ENCODE assay signal across 10 cellular contexts in the genomic region with DNA sequence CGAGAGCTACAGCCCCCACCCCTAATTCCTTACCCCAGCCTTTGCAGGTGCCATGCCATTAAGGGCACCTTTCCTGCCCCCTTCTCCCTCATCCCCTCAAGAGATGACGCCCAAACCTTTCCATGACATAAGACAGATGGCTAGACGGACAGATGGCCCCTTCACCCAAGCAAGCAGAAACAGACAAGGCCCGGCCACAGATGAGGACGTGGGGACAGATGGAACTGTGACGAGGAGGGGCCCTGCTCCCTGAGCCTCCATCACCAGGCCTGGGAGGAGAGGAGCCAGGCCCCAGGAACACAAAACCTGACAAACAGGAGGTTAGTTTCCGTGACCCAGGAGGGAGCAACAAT. TPM values are rescaled to one million over a fixed set of nuclear protein-coding genes. Genes with fewer than 3 reads are reported as not detected.
DNase-seq lines count a peak whose midpoint lies in the region; ATAC-seq, FAIRE-seq and TF ChIP-seq lines count a peak whose summit lies in the region.
"Had no signal": no experiment of that assay in that cellular context is flagged by ENCODE, and none has a peak within 500 bp of the region (broad histone marks: within the 10 kb centered on the region; RNA-seq: fewer than 3 reads in every experiment).

No MANE protein-coding gene starts in this region.

- H3K27ac ChIP-seq in MM.1S (ENCODE audit: low read length) (no peak overlapping the region), ascending aorta (peak overlapping the region; percentile 81 to 83), kidney (ENCODE audit: low read depth in 2 of 2, low read length in 2 of 2) (peak overlapping the region in 1 of 2 donors; percentile 3), stomach (peak overlapping the region; percentile 72 to 88 (median 82))

- TF ChIP-seq EP300 in stomach (IDR thresholded peaks at IDR 0.05): no peak

- H3K4me1 ChIP-seq in MM.1S (ENCODE audit: low read length) (0 out of 2 replicates have a peak, but pooled peaks cover 3% of the 10 kb centered on the region), ascending aorta (peaks cover 4 to 38% of the 10 kb centered on the region in 2 donors), kidney (ENCODE audit: control insufficient read depth in 1 of 2, insufficient read depth in 1 of 2, low read depth in 1 of 2, low read length in 2 of 2) (peaks cover 4 to 16% of the 10 kb centered on the region in 2 donors), stomach (peaks cover 34 to 86% (median 58%) of the 10 kb centered on the region in 4 donors)

- H3K4me2 ChIP-seq in MM.1S (ENCODE audit: low read depth, low read length): peak overlapping the region; percentile 58; the same call in 1 of the 2 replicates

- peaks cover 71% of the 10 kb centered on the region for H3K27me3 ChIP-seq in MM.1S (replicated peaks; ENCODE audit: insufficient read depth, low read length)
- no peaks in the 10 kb centered on the region for H3K27me3 ChIP-seq in ascending aorta
- H3K27me3 ChIP-seq in stomach: no peaks in the 10 kb centered on the region

- FAIRE-seq in kidney (lab: Jason Lieb, UNC): no peak

- peak overlapping the region; percentile 57; the same call in 1 of the 2 replicates for H2AFZ ChIP-seq in MM.1S (ENCODE audit: low read length)

- ATAC-seq in HG03457 (IDR thresholded peaks at IDR 0.05; ENCODE audit: unreplicated experiment): no peak

- no peak overlapping the region for H3K9ac ChIP-seq in MM.1S (ENCODE audit: low read length)
- peak overlapping the region in 1 of 2 donors; percentile 7 for H3K9ac ChIP-seq in kidney (ENCODE audit: low read length in 2 of 2)

- 28 to 44% (median 32%) methylated on average over 7 of the region's 7 CpGs for WGBS in stomach, 5 donors

- H3K79me2 ChIP-seq in MM.1S (ENCODE audit: low read length): no peaks in the 10 kb centered on the region

- DNase-seq in MM.1S: no peak
- DNase-seq in ascending aorta (ENCODE audit: low spot score in 2 of 2): no peak
- DNase-seq in kidney: no peak
- DNase-seq in stomach: no peak
- no peak for DNase-seq in SHP77 (lab: John Stamatoyannopoulos, UW)
- DNase-seq in RKO (ENCODE audit: low spot score): no peak
- DNase-seq in NAMALWA (ENCODE audit: low spot score): no peak
- DNase-seq: NCI-H526 treated with DMSO at 0.1 percent for 48 hours had no signal

- H4K20me1 ChIP-seq in MM.1S (ENCODE audit: insufficient read depth, low read length): no peaks in the 10 kb centered on the region

- H3K9me3 ChIP-seq in MM.1S (replicated peaks; ENCODE audit: insufficient read depth, low read length): no peaks in the 10 kb centered on the region
- H3K9me3 ChIP-seq in ascending aorta: no peaks in the 10 kb centered on the region
- H3K9me3 ChIP-seq in kidney (ENCODE audit: control insufficient read depth in 1 of 2, low read length in 2 of 2): no peaks in the 10 kb centered on the region
- H3K9me3 ChIP-seq in stomach: no peaks in the 10 kb centered on the region

- no peaks in the 10 kb centered on the region for H3K9me2 ChIP-seq in MM.1S (replicated peaks; ENCODE audit: insufficient read depth, low read length)

- H3F3A ChIP-seq in MM.1S (ENCODE audit: insufficient read depth, low read length): no peaks in the 10 kb centered on the region

- TF ChIP-seq CTCF in MM.1S (IDR thresholded peaks at IDR 0.05; ENCODE audit: low read length) (no peak), ascending aorta (IDR thresholded peaks at IDR 0.05) (no peak), kidney (IDR thresholded peaks at IDR 0.05; ENCODE audit: borderline replicate concordance, extremely low read depth, insufficient read depth) (no peak), stomach (IDR thresholded peaks at IDR 0.05) (no peak)

- no peak for TF ChIP-seq POLR2A in stomach (IDR thresholded peaks at IDR 0.05)

- intact Hi-C loops in ascending aorta (cut with DNase I): loop anchor here (10.0 kb wide), 1 partner anchor 395 kb away; no protein-coding TSS in a partner anchor
- intact Hi-C loops in kidney (cut with DNase I): no loop called here
- intact Hi-C loops in stomach (cut with DNase I; ENCODE audit: low total_unique reads): loop anchor here (5.0 kb wide), 1 partner anchor 123 kb away; no protein-coding TSS in a partner anchor

- H3K4me3 ChIP-seq in MM.1S (ENCODE audit: low read length): 0 out of 2 replicates have a peak overlapping the region, but pooled peaks have one; percentile 3
- H3K4me3 ChIP-seq in ascending aorta: peak overlapping the region; percentile 46 to 55
- H3K4me3 ChIP-seq in kidney (ENCODE audit: low read length in 2 of 2): peak overlapping the region; percentile 45 to 49
- peak overlapping the region in 3 of 4 donors; percentile 26 to 29 (median 26) for H3K4me3 ChIP-seq in stomach

- H3K36me3 ChIP-seq in MM.1S (replicated peaks; ENCODE audit: insufficient read depth, low read length): no peaks in the 10 kb centered on the region
- H3K36me3 ChIP-seq in ascending aorta: peaks cover 12 to 22% of the 10 kb centered on the region in 2 donors
- H3K36me3 ChIP-seq in kidney (ENCODE audit: control insufficient read depth in 1 of 2, insufficient read depth in 2 of 2, low read length in 2 of 2): no peaks in the 10 kb centered on the region
- H3K36me3 ChIP-seq in stomach: peaks cover 0 to 30% (median 10%) of the 10 kb centered on the region in 4 donors

RNA-seq across cellular contexts. Expression of gene PEF1, which starts 24.7 kb away (rescaled TPM):
- total RNA-seq in ascending aorta: 340 TPM
- total RNA-seq in kidney: 69.0 TPM
- polyA plus RNA-seq in kidney (ENCODE audit: insufficient read depth, low read depth, low replicate concordance): 120 TPM
- 10 to 100 TPM; 19.7 to 91.0 (median 69.6) TPM for total RNA-seq in stomach
- polyA plus RNA-seq in stomach: 10 to 100 TPM; 54.7 to 71.9 (median 62.7) TPM

RNA-seq across cellular contexts. Expression of gene COL16A1, which starts 34.4 kb away (rescaled TPM):
- 339 TPM for total RNA-seq in ascending aorta
- 29.0 TPM for total RNA-seq in kidney
- polyA plus RNA-seq in kidney (ENCODE audit: insufficient read depth, low read depth, low replicate concordance): 9.2 TPM
- 100 to 1,000 TPM in 3 of 5 donors, 10 to 100 TPM in 2; 64.2 to 127 (median 118) TPM for total RNA-seq in stomach
- 10 to 100 TPM; 19.8 to 27.4 (median 24.7) TPM for polyA plus RNA-seq in stomach

RNA-seq across cellular contexts. Expression of gene HCRTR1, which starts 51.9 kb away (rescaled TPM):
- total RNA-seq in ascending aorta: not detected
- total RNA-seq in kidney: 0.35 TPM
- not detected for polyA plus RNA-seq in kidney (ENCODE audit: insufficient read depth, low read depth, low replicate concordance)
- total RNA-seq in stomach: not detected
- not detected for polyA plus RNA-seq in stomach
- total RNA-seq: renal cortical epithelial cell had no signal
